15 cellular contexts compared by ENCODE assay signal in genomic region chr15:101081900-101082299, GRCh38.
DNase-seq lines count a peak whose midpoint lies in the region; ATAC-seq, FAIRE-seq and TF ChIP-seq lines count a peak whose summit lies in the region.
"Had no signal": no experiment of that assay in that cellular context is flagged by ENCODE, and none has a peak within 500 bp of the region (broad histone marks: within the 10 kb centered on the region; RNA-seq: fewer than 3 reads in every experiment).

No MANE protein-coding gene starts in this region.

- H3K4me3 ChIP-seq in HepG2 (replicated peaks in 1 of 3; ENCODE audit: insufficient read depth in 1 of 3, low read depth in 2 of 3, low read length in 3 of 3) (no peak overlapping the region), right lobe of liver (no peak overlapping the region), H1 (ENCODE audit: extremely low read depth in 1 of 4, insufficient read depth in 2 of 4, low read depth in 3 of 4, low read length in 4 of 4) (no peak overlapping the region), osteoblast (ENCODE audit: insufficient read depth, low read length) (no peak overlapping the region)

- H2BK5ac ChIP-seq in H1 (ENCODE audit: low read depth, low read length) = peak overlapping the region; percentile 100; the same call in 1 of the 2 replicates

- POLR2A ChIA-PET in HepG2 (lab: Yijun Ruan, JAX) = no interaction called here
- POLR2A ChIA-PET in H1 (lab: Charles Lee; ENCODE audit: partially characterized antibody) = no interaction called here

- WGBS in HepG2 (ENCODE audit: low lambda C conversion rate) = 98% methylated on average over 9 of the region's 9 CpGs
- WGBS in right lobe of liver (ENCODE audit: insufficient coverage, low coverage, low lambda C conversion rate, missing lambda C conversion rate) = 98% methylated on average over 9 of the region's 9 CpGs
- WGBS in H1 (ENCODE audit: extremely low coverage in 1 of 2, insufficient coverage in 1 of 2, insufficient read length in 1 of 2, insufficient replicate concordance in 2 of 2, low coverage in 1 of 2, low lambda C conversion rate in 2 of 2, missing lambda C conversion rate in 1 of 2), 2 experiments = 94% methylated on average over 9 of the region's 9 CpGs; no CpG with 5 or more reads in 1 of the 2 experiments

- H4K5ac ChIP-seq in H1 (ENCODE audit: insufficient read length, low read depth, low read length) = no peak overlapping the region

- H3K27me3 ChIP-seq in HepG2 (ENCODE audit: control insufficient read depth in 1 of 2, insufficient read depth in 2 of 2, low read length in 2 of 2) (no peaks in the 10 kb centered on the region), right lobe of liver (no peaks in the 10 kb centered on the region), H1 (replicated peaks in 1 of 4; ENCODE audit: control insufficient read depth in 3 of 4, extremely low read depth in 1 of 4, insufficient read depth in 3 of 4, low read length in 3 of 4) (peaks cover 0 to 2% (median 0%) of the 10 kb centered on the region in 4 experiments; a peak in 1 of 7 replicates), osteoblast (ENCODE audit: insufficient read depth, low read length) (no peaks in the 10 kb centered on the region)

- no peaks in the 10 kb centered on the region; a peak in 1 of 5 replicates for H3K36me3 ChIP-seq in HepG2 (replicated peaks in 1 of 2; ENCODE audit: control insufficient read depth in 1 of 2, insufficient read depth in 2 of 2, low read length in 2 of 2)
- H3K36me3 ChIP-seq in right lobe of liver = no peaks in the 10 kb centered on the region
- H3K36me3 ChIP-seq in H1 (ENCODE audit: control insufficient read depth in 2 of 4, insufficient read depth in 4 of 4, low read length in 3 of 4) = no peaks in the 10 kb centered on the region
- H3K36me3 ChIP-seq in osteoblast (ENCODE audit: insufficient read depth, low read length) = no peaks in the 10 kb centered on the region

- H4K20me1 ChIP-seq in HepG2 (ENCODE audit: insufficient read depth, low read length) (no peaks in the 10 kb centered on the region), H1 (replicated peaks in 1 of 2; ENCODE audit: control insufficient read depth in 1 of 2, insufficient read depth in 2 of 2, low read length in 2 of 2) (no peaks in the 10 kb centered on the region), osteoblast (ENCODE audit: insufficient read depth, low read length) (no peaks in the 10 kb centered on the region)

- no peak overlapping the region for H3K56ac ChIP-seq in H1 (replicated peaks; ENCODE audit: insufficient read length, low read depth, low read length)

- H3K23me2 ChIP-seq in H1 (ENCODE audit: low read depth, low read length) = no peaks in the 10 kb centered on the region

- TF ChIP-seq EP300 in HepG2 (IDR thresholded peaks at IDR 0.05; ENCODE audit: low read depth in 2 of 2, low read length in 2 of 2) = no peak
- TF ChIP-seq EP300 in HepG2 (CRISPR knock-in tag; IDR thresholded peaks at IDR 0.05; ENCODE audit: borderline replicate concordance) = no peak
- no peak for TF ChIP-seq EP300 in H1 (IDR thresholded peaks at IDR 0.05; ENCODE audit: borderline replicate concordance in 1 of 2, low read depth in 2 of 2, low read length in 2 of 2)

- peak overlapping the region; percentile 91 for H2BK20ac ChIP-seq in H1 (ENCODE audit: low read length)

- peak overlapping the region; percentile 25; the same call in 1 of the 2 replicates for H3K18ac ChIP-seq in H1 (ENCODE audit: extremely low read depth, low read length)

- no peak overlapping the region for H3K14ac ChIP-seq in H1 (ENCODE audit: insufficient read length)

- no peak overlapping the region for H4K8ac ChIP-seq in H1 (ENCODE audit: extremely low read depth, insufficient read depth, low read length)

- no peaks in the 10 kb centered on the region for H3K9me3 ChIP-seq in HepG2 (ENCODE audit: low read length)
- H3K9me3 ChIP-seq in right lobe of liver = no peaks in the 10 kb centered on the region
- no peaks in the 10 kb centered on the region for H3K9me3 ChIP-seq in H1 (ENCODE audit: insufficient read depth in 2 of 2, low read depth in 1 of 2, low read length in 1 of 2)
- H3K9me3 ChIP-seq in osteoblast (ENCODE audit: low read depth, low read length) = no peaks in the 10 kb centered on the region
- H3K9me3 ChIP-seq: Caco-2 had no signal

- H3K4me2 ChIP-seq in HepG2 (ENCODE audit: low read depth, low read length) = no peak overlapping the region
- H3K4me2 ChIP-seq in H1 (ENCODE audit: insufficient read depth in 1 of 2, low read depth in 2 of 2, low read length in 2 of 2) = no peak overlapping the region
- H3K4me2 ChIP-seq in osteoblast (ENCODE audit: insufficient read depth, low read length) = no peak overlapping the region

- peak overlapping the region; percentile 96; the same call in 1 of the 2 replicates for H2BK15ac ChIP-seq in H1 (ENCODE audit: low read length)

- H3K79me2 ChIP-seq in HepG2 (ENCODE audit: insufficient read depth, low read length) (peaks cover 5% of the 10 kb centered on the region), H1 (ENCODE audit: control insufficient read depth in 1 of 2, insufficient read depth in 2 of 2, low read length in 2 of 2) (no peaks in the 10 kb centered on the region), osteoblast (ENCODE audit: insufficient read depth, low read length) (no peaks in the 10 kb centered on the region)

- H3K4ac ChIP-seq in H1 (replicated peaks; ENCODE audit: insufficient read length, low read depth, low read length) = peak overlapping the region; percentile 76

- TF ChIP-seq CTCF in HepG2 (CRISPR knock-in tag; IDR thresholded peaks at IDR 0.05) (no peak), right lobe of liver (IDR thresholded peaks at IDR 0.05) (no peak), H1 (IDR thresholded peaks at IDR 0.05; ENCODE audit: control extremely low read depth in 1 of 3, insufficient read depth in 1 of 3, low read depth in 1 of 3, low read length in 3 of 3) (no peak), osteoblast (IDR thresholded peaks at IDR 0.05; ENCODE audit: extremely low read depth, low read depth, low read length) (no peak)

- no peak overlapping the region for H3K27ac ChIP-seq in HepG2 (ENCODE audit: extremely low read length, insufficient read depth, low read length)
- H3K27ac ChIP-seq in right lobe of liver = no peak overlapping the region
- H3K27ac ChIP-seq in H1 (ENCODE audit: low read depth, low read length) = no peak overlapping the region
- no peak overlapping the region for H3K27ac ChIP-seq in osteoblast (ENCODE audit: low read depth, low read length)
- H3K27ac ChIP-seq: 22Rv1 had no signal

- H3K4me1 ChIP-seq in HepG2 (ENCODE audit: insufficient read depth, low read length) (peaks cover 21% of the 10 kb centered on the region), right lobe of liver (no peaks in the 10 kb centered on the region), H1 (replicated peaks in 1 of 4; ENCODE audit: control insufficient read depth in 3 of 4, insufficient read depth in 4 of 4, low read length in 3 of 4) (peaks cover 6 to 26% (median 12%) of the 10 kb centered on the region in 4 experiments), osteoblast (ENCODE audit: insufficient read depth, low read length) (no peaks in the 10 kb centered on the region)
- H3K4me1 ChIP-seq: Caco-2 had no signal

- CTCF ChIA-PET in HepG2 (lab: Yijun Ruan, JAX; ENCODE audit: low intra/inter-chr PET ratio, low total read pairs) = no interaction called here
- CTCF ChIA-PET in H1 (lab: Charles Lee; ENCODE audit: partially characterized antibody) = interaction anchor here (1.4 to 2.5 kb wide), 6 partner anchors 10 to 177 kb away, joined by 3 to 13 read pairs (median 6); no protein-coding TSS in a partner anchor

- TF ChIP-seq POLR2A in HepG2 (IDR thresholded peaks at IDR 0.05; ENCODE audit: insufficient read depth in 1 of 2, low read depth in 2 of 2, low read length in 2 of 2) = no peak
- no peak for TF ChIP-seq POLR2A in right lobe of liver (IDR thresholded peaks at IDR 0.05)
- TF ChIP-seq POLR2A in H1 (IDR thresholded peaks at IDR 0.05; ENCODE audit: control extremely low read depth in 1 of 2, low read depth in 2 of 2, low read length in 2 of 2) = no peak

- ATAC-seq in HepG2 (no peak), right lobe of liver (no peak), HG03520 (IDR thresholded peaks at IDR 0.05; ENCODE audit: unreplicated experiment) (no peak)
- ATAC-seq: CD8-positive, alpha-beta T cell had no signal

- H2BK120ac ChIP-seq in H1 (replicated peaks; ENCODE audit: low read depth, low read length) = peak overlapping the region; percentile 62

- no peak for TF ChIP-seq RAD21 in HepG2 (CRISPR knock-in tag; IDR thresholded peaks at IDR 0.05)
- TF ChIP-seq RAD21 in H1 (IDR thresholded peaks at IDR 0.05 in 1 of 2, conservative IDR thresholded peaks at IDR 0.05 in 1 of 2; ENCODE audit: low read depth in 2 of 2, low read length in 2 of 2) = no peak

- H2AK5ac ChIP-seq in H1 (ENCODE audit: low read depth, low read length) = peak overlapping the region; percentile 99

- H4K91ac ChIP-seq in H1 (replicated peaks; ENCODE audit: insufficient read length, low read length) = peak overlapping the region; percentile 97

- H2AFZ ChIP-seq in HepG2 (ENCODE audit: low read length) (no peak overlapping the region), H1 (ENCODE audit: low read length) (no peak overlapping the region), osteoblast (ENCODE audit: low read length) (no peak overlapping the region)

- in situ Hi-C loops in HepG2 (cut with HindIII; ENCODE audit: extremely low pct_ligation_motif_present, low pct_unique_long_range_greater_than_20kb) = loop anchor here (10.0 kb wide), 1 partner anchor 173 kb away; the partner anchor contains the start of gene CHSY1

- H3K9ac ChIP-seq in HepG2 (ENCODE audit: insufficient read depth, low read depth, low read length) = no peak overlapping the region
- no peak overlapping the region for H3K9ac ChIP-seq in H1 (replicated peaks in 1 of 4; ENCODE audit: extremely low read depth in 1 of 4, low read depth in 3 of 4, low read length in 3 of 4)

- no TSS peak for BruUV-seq in HepG2 (replicated peaks; lab: Mats Ljungman, UMichigan)

- no peaks in the 10 kb centered on the region for H3K79me1 ChIP-seq in H1 (ENCODE audit: low read depth, low read length)

- FAIRE-seq in HepG2 (lab: Jason Lieb, UNC) (no peak), H1 (lab: Jason Lieb, UNC) (no peak)
- FAIRE-seq: H54 had no signal

- H2BK12ac ChIP-seq in H1 (ENCODE audit: low read depth, low read length) = peak overlapping the region; percentile 89; the same call in 1 of the 2 replicates

- no peak for DNase-seq in HepG2 (ENCODE audit: low spot score)
- DNase-seq in right lobe of liver = no peak
- DNase-seq in H1 (ENCODE audit: low read depth in 1 of 2, low spot score in 2 of 2) = no peak
- DNase-seq in osteoblast (ENCODE audit: insufficient read length, low spot score, missing footprints) = peak; percentile 27
- DNase-seq in hypothalamus (lab: John Stamatoyannopoulos, UW) = no peak
- no peak for DNase-seq in SHP77 treated with DMSO at 0.1 percent for 48 hours (lab: John Stamatoyannopoulos, UW)
- DNase-seq in activated CD8-positive, alpha-beta memory T cell treated with anti-CD3 and anti-CD28 coated beads for 24 hours = no peak
- DNase-seq: Caco-2; CD8-positive, alpha-beta T cell; DND-41; GDM1; KBM-7 had no signal

- H3K23ac ChIP-seq in H1 (ENCODE audit: insufficient read length) = no peak overlapping the region

- intact Hi-C loops in HepG2 (cut with micrococcal nuclease; ENCODE audit: unreplicated experiment) = no loop called here
- intact Hi-C loops in right lobe of liver (cut with DNase I) = no loop called here

TF ChIP-seq in H1, 55 proteins besides CTCF, POLR2A, EP300 and RAD21 (continues in another document):
- no peak for TF ChIP-seq TAF1 (IDR thresholded peaks at IDR 0.05; ENCODE audit: low read depth, low read length)
- no peak for TF ChIP-seq NRF1 (IDR thresholded peaks at IDR 0.05; ENCODE audit: low read depth, low read length)
